ENCODE assay signal across 10 cellular contexts in the genomic region with DNA sequence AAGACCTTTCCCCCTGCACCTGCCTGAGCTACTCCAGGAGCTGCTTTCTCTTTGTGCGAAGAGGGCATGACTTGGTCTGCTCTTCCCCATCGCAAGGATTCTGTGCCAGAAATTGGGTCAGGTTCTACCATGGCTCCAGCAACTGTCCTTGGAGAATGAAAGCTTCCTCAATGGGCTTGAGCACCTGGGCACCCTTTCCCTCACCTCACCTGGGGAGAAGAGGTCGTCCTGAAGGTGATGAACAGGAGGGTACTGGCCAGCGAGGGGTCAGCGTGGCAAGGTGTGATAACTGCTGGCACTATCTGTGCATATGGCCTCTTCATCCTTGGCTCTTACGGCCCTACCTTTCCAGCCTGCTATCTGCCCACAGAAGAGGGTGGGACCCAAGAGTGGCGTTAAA. TPM values are rescaled to one million over a fixed set of nuclear protein-coding genes. Genes with fewer than 3 reads are reported as not detected.
DNase-seq lines count a peak whose midpoint lies in the region; ATAC-seq, FAIRE-seq and TF ChIP-seq lines count a peak whose summit lies in the region.
"Had no signal": no experiment of that assay in that cellular context is flagged by ENCODE, and none has a peak within 500 bp of the region (broad histone marks: within the 10 kb centered on the region; RNA-seq: fewer than 3 reads in every experiment).

No MANE protein-coding gene starts in this region.

- POLR2A ChIA-PET in SK-N-SH (lab: Yijun Ruan, JAX) = interaction anchor here (0.6 to 1.0 kb wide), 2 partner anchors 279 to 592 kb away, joined by 3 read pairs; no protein-coding TSS in a partner anchor
- POLR2A ChIA-PET in activated CD8-positive, alpha-beta T cell treated with anti-CD3 and anti-CD28 coated beads for 36 hours (lab: Charles Lee) = interaction anchor here (0.6 to 1.6 kb wide), 6 partner anchors 130 to 1045 kb away, joined by 3 to 4 read pairs (median 3); a partner anchor contains a TSS

- H3K79me2 ChIP-seq in SK-N-SH (ENCODE audit: insufficient read depth) = peaks cover 87% of the 10 kb centered on the region

- no peak overlapping the region for H2AFZ ChIP-seq in SK-N-SH (ENCODE audit: low read depth)

- 88% methylated on average over 7 of the region's 7 CpGs for WGBS in SK-N-SH (ENCODE audit: low lambda C conversion rate)

- H3K27ac ChIP-seq in SK-N-SH (ENCODE audit: low read depth in 2 of 2, low read length in 1 of 2) = peak overlapping the region; percentile 53 to 81

- no peak for TF ChIP-seq RAD21 in SK-N-SH (IDR thresholded peaks at IDR 0.05; ENCODE audit: low read length)

- H3K36me3 Mint-ChIP-seq in activated CD8-positive, alpha-beta T cell treated with anti-CD3 and anti-CD28 coated beads for 36 hours (ENCODE audit: low read depth) = peaks cover 65% of the 10 kb centered on the region
- H3K36me3 Mint-ChIP-seq in stimulated activated naive B cell treated with anti-CD40 and anti-IgM and Interleukin-4, amounts not matched to agents 10 μg/mL and 1 μg/mL and 100 μg/mL, for 72 hours = peaks cover 41 to 58% of the 10 kb centered on the region in 2 donors

- peak overlapping the region; percentile 76 for H3K4me2 ChIP-seq in SK-N-SH

- H4K20me1 ChIP-seq in SK-N-SH (ENCODE audit: insufficient read depth) = peaks cover 42% of the 10 kb centered on the region

- H3K9ac ChIP-seq in SK-N-SH = no peak overlapping the region

- TF ChIP-seq POLR2A in GM12891 (IDR thresholded peaks at IDR 0.05; ENCODE audit: low read depth, low read length) = no peak

- H3K27ac Mint-ChIP-seq in activated CD8-positive, alpha-beta T cell treated with anti-CD3 and anti-CD28 coated beads for 36 hours = peak overlapping the region; percentile 72
- H3K27ac Mint-ChIP-seq in stimulated activated naive B cell treated with anti-CD40 and anti-IgM and Interleukin-4, amounts not matched to agents 10 μg/mL and 1 μg/mL and 100 μg/mL, for 72 hours = peak overlapping the region; percentile 86

- DNase-seq in SK-N-SH = no peak
- no peak for DNase-seq in activated CD8-positive, alpha-beta T cell treated with anti-CD3 and anti-CD28 coated beads for 36 hours
- DNase-seq in islet precursor cell = peak; percentile 27
- DNase-seq in stimulated activated naive B cell treated with anti-CD40 and anti-IgM and Interleukin-4, amounts not matched to agents 10 μg/mL and 1 μg/mL and 100 μg/mL, for 72 hours = no peak
- DNase-seq in cerebellar cortex (ENCODE audit: low spot score) = no peak
- DNase-seq in NCI-H345 (lab: John Stamatoyannopoulos, UW) = no peak
- no peak for DNase-seq in GM12891 (ENCODE audit: insufficient read length, low spot score)
- DNase-seq: effector CD4-positive, alpha-beta T cell had no signal

- peaks cover 27 to 72% of the 10 kb centered on the region in 2 experiments for H3K4me1 ChIP-seq in SK-N-SH (ENCODE audit: control insufficient read depth in 1 of 2, insufficient read depth in 2 of 2, low read depth in 1 of 2, low read length in 1 of 2)

- intact Hi-C loops in activated CD8-positive, alpha-beta T cell treated with anti-CD3 and anti-CD28 coated beads for 36 hours (cut with micrococcal nuclease) = no loop called here

- H3K4me3 Mint-ChIP-seq in activated CD8-positive, alpha-beta T cell treated with anti-CD3 and anti-CD28 coated beads for 36 hours = peak overlapping the region; percentile 68
- H3K4me3 Mint-ChIP-seq in stimulated activated naive B cell treated with anti-CD40 and anti-IgM and Interleukin-4, amounts not matched to agents 10 μg/mL and 1 μg/mL and 100 μg/mL, for 72 hours = peak overlapping the region; percentile 3 to 66

- peaks cover 67% of the 10 kb centered on the region for H3K4me1 Mint-ChIP-seq in activated CD8-positive, alpha-beta T cell treated with anti-CD3 and anti-CD28 coated beads for 36 hours (ENCODE audit: low read depth)
- H3K4me1 Mint-ChIP-seq in stimulated activated naive B cell treated with anti-CD40 and anti-IgM and Interleukin-4, amounts not matched to agents 10 μg/mL and 1 μg/mL and 100 μg/mL, for 72 hours = peaks cover 55 to 82% of the 10 kb centered on the region in 2 donors

- no peaks in the 10 kb centered on the region for H3K27me3 ChIP-seq in SK-N-SH (ENCODE audit: insufficient read depth)

- peaks cover 42% of the 10 kb centered on the region for H3F3A ChIP-seq in SK-N-SH (replicated peaks; ENCODE audit: insufficient read depth)

- TF ChIP-seq EP300 in SK-N-SH (IDR thresholded peaks at IDR 0.05; ENCODE audit: borderline replicate concordance in 1 of 2, low read depth in 1 of 2, low read length in 1 of 2) = no peak

- no peaks in the 10 kb centered on the region for H3K9me2 ChIP-seq in SK-N-SH

- H3K36me3 ChIP-seq in SK-N-SH (replicated peaks in 1 of 2; ENCODE audit: control insufficient read depth in 1 of 2, insufficient read depth in 2 of 2, low read length in 1 of 2) = peaks cover 38 to 59% of the 10 kb centered on the region in 2 experiments

- no peak for FAIRE-seq in GM12891 (lab: Jason Lieb, UNC)
- FAIRE-seq: A204.1 had no signal

- ATAC-seq in SK-N-SH treated with all-trans-retinoic acid at 6 μM for 48 hours = no peak
- ATAC-seq in activated CD8-positive, alpha-beta T cell treated with anti-CD3 and anti-CD28 coated beads for 36 hours = no peak
- ATAC-seq in stimulated activated naive B cell treated with anti-CD40 and anti-IgM and Interleukin-4, amounts not matched to agents 10 μg/mL and 1 μg/mL and 100 μg/mL, for 72 hours (replicated peaks) = no peak

- no peak for TF ChIP-seq CTCF in SK-N-SH (IDR thresholded peaks at IDR 0.05)
- TF ChIP-seq CTCF in activated CD8-positive, alpha-beta T cell treated with anti-CD3 and anti-CD28 coated beads for 36 hours (IDR thresholded peaks at IDR 0.05) = no peak

- H3K27me3 Mint-ChIP-seq in activated CD8-positive, alpha-beta T cell treated with anti-CD3 and anti-CD28 coated beads for 36 hours = no peaks in the 10 kb centered on the region
- no peaks in the 10 kb centered on the region for H3K27me3 Mint-ChIP-seq in stimulated activated naive B cell treated with anti-CD40 and anti-IgM and Interleukin-4, amounts not matched to agents 10 μg/mL and 1 μg/mL and 100 μg/mL, for 72 hours

- H3K9me3 Mint-ChIP-seq in activated CD8-positive, alpha-beta T cell treated with anti-CD3 and anti-CD28 coated beads for 36 hours = no peaks in the 10 kb centered on the region
- H3K9me3 Mint-ChIP-seq in stimulated activated naive B cell treated with anti-CD40 and anti-IgM and Interleukin-4, amounts not matched to agents 10 μg/mL and 1 μg/mL and 100 μg/mL, for 72 hours = no peaks in the 10 kb centered on the region

- no peaks in the 10 kb centered on the region for H3K9me3 ChIP-seq in SK-N-SH

- H3K4me3 ChIP-seq in SK-N-SH (ENCODE audit: low read depth in 2 of 2, low read length in 1 of 2) = peak overlapping the region; percentile 42 to 76; a peak in 3 of 4 replicates

- CTCF ChIA-PET in SK-N-SH (lab: Yijun Ruan, JAX) = interaction anchor here (0.6 to 3.9 kb wide), 38 partner anchors 10 to 1033 kb away, joined by 3 to 37 read pairs (median 4); a partner anchor contains a TSS
- CTCF ChIA-PET in activated CD8-positive, alpha-beta T cell treated with anti-CD3 and anti-CD28 coated beads for 36 hours (lab: Charles Lee) = interaction anchor here (0.7 to 4.1 kb wide), 16 partner anchors 12 to 923 kb away, joined by 3 to 23 read pairs (median 6); a partner anchor contains a TSS

TF ChIP-seq in SK-N-SH, 30 proteins besides CTCF, POLR2A, EP300 and RAD21 (continues in another document):
- TF ChIP-seq, protein P1, sequence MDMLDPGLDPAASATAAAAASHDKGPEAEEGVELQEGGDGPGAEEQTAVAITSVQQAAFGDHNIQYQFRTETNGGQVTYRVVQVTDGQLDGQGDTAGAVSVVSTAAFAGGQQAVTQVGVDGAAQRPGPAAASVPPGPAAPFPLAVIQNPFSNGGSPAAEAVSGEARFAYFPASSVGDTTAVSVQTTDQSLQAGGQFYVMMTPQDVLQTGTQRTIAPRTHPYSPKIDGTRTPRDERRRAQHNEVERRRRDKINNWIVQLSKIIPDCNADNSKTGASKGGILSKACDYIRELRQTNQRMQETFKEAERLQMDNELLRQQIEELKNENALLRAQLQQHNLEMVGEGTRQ (IDR thresholded peaks at IDR 0.05; ENCODE audit: borderline replicate concordance, low read depth, low read length) = no peak
- no peak for TF ChIP-seq RXRA (IDR thresholded peaks at IDR 0.05; ENCODE audit: borderline replicate concordance, low read depth)

TF ChIP-seq in GM12891, 5 proteins besides CTCF, POLR2A, EP300 and RAD21:
- no peak for TF ChIP-seq PAX5 (IDR thresholded peaks at IDR 0.05; ENCODE audit: insufficient read depth, low read length, severe bottlenecking)
- no peak for TF ChIP-seq TAF1 (IDR thresholded peaks at IDR 0.05; ENCODE audit: low read depth, low read length)
- no peak for TF ChIP-seq POLR2AphosphoS5 (IDR thresholded peaks at IDR 0.05; ENCODE audit: low read depth, low read length)
- TF ChIP-seq POU2F2 (IDR thresholded peaks at IDR 0.05; ENCODE audit: low read depth, low read length) = no peak
- TF ChIP-seq SPI1 (IDR thresholded peaks at IDR 0.05; ENCODE audit: low read depth, low read length) = no peak
TF ChIP-seq in GM12891: peak in this region for 0.

RNA-seq across cellular contexts. Expression of a gene that starts 0.9 kb away (rescaled TPM):
- 11.3 and 17.0 TPM in 2 replicates for polyA plus RNA-seq in SK-N-SH (2012; rRNA removed)
- polyA plus RNA-seq in SK-N-SH (2012; cell fraction: cytosol; rRNA removed) = 12.3 and 17.2 TPM in 2 replicates
- polyA plus RNA-seq in SK-N-SH (2012; cell fraction: nucleus; rRNA removed) = 9.4 and 9.8 TPM in 2 replicates
- 10 to 100 TPM; 20.8 to 20.9 TPM for total RNA-seq in activated CD8-positive, alpha-beta T cell treated with anti-CD3 and anti-CD28 coated beads for 36 hours
- 11.4 TPM for polyA plus RNA-seq in GM12891 (2012; ENCODE audit: low read depth, missing spikeins)

RNA-seq across cellular contexts. Expression of a gene that starts 5.1 kb away (rescaled TPM):
- polyA plus RNA-seq in SK-N-SH (2012; rRNA removed) = 118 and 121 TPM in 2 replicates
- polyA plus RNA-seq in SK-N-SH (2012; cell fraction: cytosol; rRNA removed) = 151 and 220 TPM in 2 replicates
- polyA plus RNA-seq in SK-N-SH (2012; cell fraction: nucleus; rRNA removed) = 27.1 and 39.2 TPM in 2 replicates
- 100 to 1,000 TPM; 107 to 109 TPM for total RNA-seq in activated CD8-positive, alpha-beta T cell treated with anti-CD3 and anti-CD28 coated beads for 36 hours
- polyA plus RNA-seq in GM12891 (2012; ENCODE audit: low read depth, missing spikeins) = 60.4 TPM
